In the genomic region with DNA sequence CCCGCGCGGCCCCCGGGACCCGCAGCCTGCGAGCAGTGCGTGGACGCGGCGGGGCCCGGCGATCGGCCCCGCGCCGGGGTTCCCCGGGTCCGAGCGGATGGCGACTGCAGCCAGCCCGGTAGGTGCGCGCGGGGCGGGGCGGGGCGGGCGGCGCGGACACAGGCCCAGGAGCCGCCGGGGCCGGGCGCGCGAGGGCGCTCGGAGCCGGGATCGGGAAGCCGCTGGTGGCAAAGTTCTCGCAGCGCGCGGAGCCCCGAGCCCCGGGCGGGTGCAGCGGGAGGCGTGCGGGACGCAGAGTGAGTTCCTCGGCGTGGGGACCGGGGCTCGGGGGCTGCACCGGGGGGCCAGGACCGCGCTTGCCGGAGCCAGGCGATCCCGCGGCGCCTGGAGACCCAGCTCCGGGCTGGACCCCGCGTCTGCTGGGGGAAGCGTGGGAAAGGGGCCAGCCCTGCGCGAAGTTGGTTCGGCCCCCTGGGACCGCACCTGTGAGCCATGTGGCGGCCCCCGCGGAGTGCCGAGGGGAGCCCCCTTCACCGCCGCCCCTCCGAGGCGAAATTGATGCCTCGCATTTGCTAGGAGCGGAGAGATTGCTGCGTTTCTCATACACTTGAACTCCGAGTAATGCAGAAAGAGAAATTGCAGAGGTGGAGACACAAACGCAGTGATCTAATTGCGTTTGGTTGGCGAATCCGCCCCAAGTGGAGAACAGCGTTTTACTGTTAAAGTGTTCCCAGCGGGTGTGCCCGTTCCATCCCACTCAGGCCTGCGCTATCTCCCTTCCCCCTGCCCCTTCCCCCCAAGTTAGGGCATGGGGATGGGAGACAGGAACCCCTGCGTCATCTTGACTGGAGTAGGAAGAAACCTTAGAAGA, we compare ENCODE assay signal across 8 cellular contexts.
DNase-seq lines count a peak whose midpoint lies in the region; ATAC-seq and TF ChIP-seq lines count a peak whose summit lies in the region.

No MANE protein-coding gene starts in this region.

- no peak overlapping the region for H3K27ac Mint-ChIP-seq in activated naive CD4-positive, alpha-beta T cell treated with anti-CD3 and anti-CD28 coated beads, Interleukin-2, amount 10 ng/mL, durations not matched to agents 7 days and 5 days

- H3K4me3 Mint-ChIP-seq in activated naive CD4-positive, alpha-beta T cell treated with anti-CD3 and anti-CD28 coated beads, Interleukin-2, amount 10 ng/mL, durations not matched to agents 7 days and 5 days = peak overlapping the region; percentile 54

- peaks cover 8% of the 10 kb centered on the region for H3K4me1 Mint-ChIP-seq in activated naive CD4-positive, alpha-beta T cell treated with anti-CD3 and anti-CD28 coated beads, Interleukin-2, amount 10 ng/mL, durations not matched to agents 7 days and 5 days

- peak; percentile 16 for ATAC-seq in stimulated activated naive CD8-positive, alpha-beta T cell treated with anti-CD3 and anti-CD28 coated beads, Interleukin-15, Interleukin-2, amounts not matched to agents 100 U/mL and 50 U/mL, for 24 hours
- ATAC-seq in GM19397 (IDR thresholded peaks at IDR 0.05; ENCODE audit: unreplicated experiment) = no peak

- H3K9me3 Mint-ChIP-seq in activated naive CD4-positive, alpha-beta T cell treated with anti-CD3 and anti-CD28 coated beads, Interleukin-2, amount 10 ng/mL, durations not matched to agents 7 days and 5 days = no peaks in the 10 kb centered on the region

- H3K36me3 Mint-ChIP-seq in activated naive CD4-positive, alpha-beta T cell treated with anti-CD3 and anti-CD28 coated beads, Interleukin-2, amount 10 ng/mL, durations not matched to agents 7 days and 5 days = no peaks in the 10 kb centered on the region

- H3K27ac ChIP-seq in coronary artery = peak overlapping the region in 1 of 2 donors; percentile 90

- CTCF ChIA-PET in activated naive CD4-positive, alpha-beta T cell treated with anti-CD3 and anti-CD28 coated beads, Interleukin-2, amount 10 ng/mL, durations not matched to agents 7 days and 5 days (lab: Charles Lee) = no interaction called here

- no peak for TF ChIP-seq CTCF in coronary artery (IDR thresholded peaks at IDR 0.05)

- peak overlapping the region; percentile 86 for H3K4me3 ChIP-seq in coronary artery

- peak; percentile 42 for DNase-seq in activated naive CD4-positive, alpha-beta T cell treated with anti-CD3 and anti-CD28 coated beads, Interleukin-2, amount 10 ng/mL, durations not matched to agents 7 days and 5 days
- DNase-seq in activated naive CD4-positive, alpha-beta T cell (lab: John Stamatoyannopoulos, UW) = no peak
- DNase-seq in RPMI8226 = peak; percentile 67
- DNase-seq in coronary artery (ENCODE audit: low spot score) = no peak
- DNase-seq in left kidney (ENCODE audit: low read depth, low spot score) = peak; percentile 76
- DNase-seq in stimulated activated naive CD8-positive, alpha-beta T cell treated with anti-CD3 and anti-CD28 coated beads, Interleukin-15, Interleukin-2, amounts not matched to agents 100 U/mL and 50 U/mL, for 24 hours = peak; percentile 21
- DNase-seq in NK-92 (lab: John Stamatoyannopoulos, UW; ENCODE audit: unreplicated experiment) = no peak

- H3K27me3 Mint-ChIP-seq in activated naive CD4-positive, alpha-beta T cell treated with anti-CD3 and anti-CD28 coated beads, Interleukin-2, amount 10 ng/mL, durations not matched to agents 7 days and 5 days = peaks cover 64% of the 10 kb centered on the region

Comparison
In these comparisons a context has a peak if more than half of its experiments do, and no peak if none do; other contexts are left out.
1. DNase-seq: peak in activated naive CD4-positive, alpha-beta T cell treated with anti-CD3 and anti-CD28 coated beads, Interleukin-2, amount 10 ng/mL, durations not matched to agents 7 days and 5 days (single experiment), RPMI8226 (single experiment), left kidney (single experiment) and stimulated activated naive CD8-positive, alpha-beta T cell treated with anti-CD3 and anti-CD28 coated beads, Interleukin-15, Interleukin-2, amounts not matched to agents 100 U/mL and 50 U/mL, for 24 hours (single experiment); none in activated naive CD4-positive, alpha-beta T cell (0 of 4), coronary artery (single experiment) and NK-92 (single experiment).